In genomic region chr2:145724499-145724898, GRCh38 we compare ENCODE assay signal across 18 cellular contexts.
A peak's percentile ranks its signal among the peaks of the same experiment; 100 is the strongest.
DNase-seq lines count a peak whose midpoint lies in the region; TF ChIP-seq lines count a peak whose summit lies in the region.
"Had no signal": no experiment of that assay in that cellular context is flagged by ENCODE, and none has a peak within 500 bp of the region (broad histone marks: within the 10 kb centered on the region; RNA-seq: fewer than 3 reads in every experiment).

No MANE protein-coding gene starts in this region.

- DNase-seq in AG10803 (ENCODE audit: low read depth) (peak; percentile 16), LHCN-M2 (ENCODE audit: low read depth) (peak; percentile 49), amniotic epithelial cell (ENCODE audit: low read depth) (peak; percentile 58), fibroblast of the aortic adventitia (ENCODE audit: low read depth) (peak; percentile 52), NCI-H2081 (lab: John Stamatoyannopoulos, UW) (no peak), NCI-H446 treated with DMSO at 0.1 percent for 48 hours (lab: John Stamatoyannopoulos, UW) (no peak), dedifferentiated amniotic fluid mesenchymal stem cell (ENCODE audit: extremely low spot score) (no peak)
- no peak for DNase-seq in activated CD4-positive, alpha-beta T cell treated with anti-CD3 and anti-CD28 coated beads for 1 hour
- DNase-seq: CD8-positive, alpha-beta T cell; DMS79; HFFc6; Kasumi-1; MV-4-11; NCI-H1417 treated with DMSO at 0.1 percent for 48 hours; NCI-H1930; NCI-H2171 treated with DMSO at 0.1 percent for 48 hours; NCI-H748 treated with DMSO at 0.1 percent for 48 hours had no signal

- H3K4me3 ChIP-seq in AG10803 (ENCODE audit: low read length) (no peak overlapping the region), fibroblast of the aortic adventitia (ENCODE audit: low read depth, low read length) (no peak overlapping the region)
- H3K4me3 ChIP-seq: BLaER1 had no signal

- TF ChIP-seq CTCF in AG10803 (conservative IDR thresholded peaks at IDR 0.05; ENCODE audit: low read length): no peak
- TF ChIP-seq CTCF in fibroblast of the aortic adventitia (IDR thresholded peaks at IDR 0.05; ENCODE audit: insufficient read depth, low read length): no peak

Comparison
In these comparisons a context has a peak if more than half of its experiments do, and no peak if none do; other contexts are left out.
1. DNase-seq: peak in AG10803 (single experiment), LHCN-M2 (single experiment), amniotic epithelial cell (single experiment) and fibroblast of the aortic adventitia (single experiment); none in NCI-H2081 (0 of 2), NCI-H446 treated with DMSO at 0.1 percent for 48 hours (single experiment), activated CD4-positive, alpha-beta T cell treated with anti-CD3 and anti-CD28 coated beads for 1 hour (single experiment) and dedifferentiated amniotic fluid mesenchymal stem cell (single experiment).